ENCODE assay signal across 12 cellular contexts in the genomic region with DNA sequence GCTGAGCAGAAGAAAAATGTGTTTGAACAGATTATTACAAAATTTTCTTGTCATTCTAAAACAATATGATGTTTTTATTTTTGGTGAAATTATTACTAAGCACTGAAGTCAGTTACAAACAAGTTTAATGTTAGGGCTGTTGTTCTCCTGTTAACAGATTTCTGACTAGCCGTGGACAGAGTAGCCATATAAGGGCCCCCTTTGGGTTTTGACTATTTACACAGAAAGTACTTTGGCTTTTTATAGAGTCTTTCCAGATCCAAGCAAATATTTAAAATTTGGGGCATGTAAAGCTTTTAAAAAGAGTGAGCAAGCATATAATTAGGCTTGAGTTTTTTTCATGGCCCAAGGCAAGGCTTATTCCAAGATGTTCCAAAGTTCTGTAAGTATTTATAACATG.
DNase-seq lines count a peak whose midpoint lies in the region; ATAC-seq and TF ChIP-seq lines count a peak whose summit lies in the region.
"Had no signal": no experiment of that assay in that cellular context is flagged by ENCODE, and none has a peak within 500 bp of the region (broad histone marks: within the 10 kb centered on the region; RNA-seq: fewer than 3 reads in every experiment).

No MANE protein-coding gene starts in this region.

- H3K27me3 Mint-ChIP-seq in GM23338 (ENCODE audit: insufficient read depth, low read depth, poor library complexity) (no peaks in the 10 kb centered on the region), mesothelial cell of epicardium (ENCODE audit: low read depth) (no peaks in the 10 kb centered on the region)
- H3K27me3 Mint-ChIP-seq: IgD-negative memory B cell had no signal

- ATAC-seq in GM23338: no peak
- ATAC-seq: CD8-positive, alpha-beta T cell had no signal

- H3K9ac ChIP-seq in SK-N-MC (ENCODE audit: insufficient read length): peak overlapping the region; percentile 4
- H3K9ac ChIP-seq: GM23248 had no signal

- no peak overlapping the region for H3K4me2 ChIP-seq in GM23338

- H4K20me1 ChIP-seq in GM23338 (replicated peaks; ENCODE audit: insufficient read depth): no peaks in the 10 kb centered on the region

- H3K27ac ChIP-seq in 22Rv1: peak overlapping the region; percentile 70
- no peak overlapping the region for H3K27ac ChIP-seq in GM23338 (ENCODE audit: low read depth)
- peak overlapping the region; percentile 84 for H3K27ac ChIP-seq in SK-N-MC
- no peak overlapping the region for H3K27ac ChIP-seq in tibial nerve
- H3K27ac ChIP-seq: GM23248 had no signal

- H3K36me3 Mint-ChIP-seq in GM23338 (ENCODE audit: low read depth): no peaks in the 10 kb centered on the region
- H3K36me3 Mint-ChIP-seq in mesothelial cell of epicardium: no peaks in the 10 kb centered on the region
- H3K36me3 Mint-ChIP-seq: CD14-positive monocyte; CD8-positive, alpha-beta T cell; IgD-negative memory B cell had no signal

- H3K4me3 Mint-ChIP-seq in GM23338 (no peak overlapping the region), mesothelial cell of epicardium (no peak overlapping the region)
- H3K4me3 Mint-ChIP-seq: CD14-positive monocyte; CD8-positive, alpha-beta T cell; IgD-negative memory B cell had no signal

- no peak for TF ChIP-seq EP300 in tibial nerve (IDR thresholded peaks at IDR 0.05)

- DNase-seq in GM23338 (ENCODE audit: low spot score) (no peak), SK-N-MC (ENCODE audit: low read depth, low spot score) (peak; percentile 48), mesothelial cell of epicardium (ENCODE audit: low spot score in 2 of 2, unreplicated experiment in 2 of 2) (no peak), tibial nerve (ENCODE audit: low spot score in 2 of 2) (no peak), NOMO-1 (lab: John Stamatoyannopoulos, UW; ENCODE audit: unreplicated experiment in 2 of 2) (no peak)
- DNase-seq: CD8-positive, alpha-beta T cell; GM23248; H7 had no signal

- H3F3A ChIP-seq in GM23338 (replicated peaks; ENCODE audit: low read depth): no peaks in the 10 kb centered on the region

- H2AFZ ChIP-seq in GM23338: no peak overlapping the region
- H2AFZ ChIP-seq: GM23248 had no signal

- no peaks in the 10 kb centered on the region for H3K79me2 ChIP-seq in GM23338 (replicated peaks; ENCODE audit: insufficient read depth)

- H3K27me3 ChIP-seq in GM23338 (ENCODE audit: insufficient read depth) (no peaks in the 10 kb centered on the region), tibial nerve (no peaks in the 10 kb centered on the region)

- H3K9me2 ChIP-seq in GM23338 (ENCODE audit: insufficient read depth): peaks cover 5% of the 10 kb centered on the region; the same call in 1 of the 2 replicates

- H3K9me3 Mint-ChIP-seq in GM23338 (no peaks in the 10 kb centered on the region), mesothelial cell of epicardium (no peaks in the 10 kb centered on the region)
- H3K9me3 Mint-ChIP-seq: CD8-positive, alpha-beta T cell; IgD-negative memory B cell had no signal

- H3K4me1 ChIP-seq in GM23338 (ENCODE audit: insufficient read depth) (peaks cover 34% of the 10 kb centered on the region), tibial nerve (no peaks in the 10 kb centered on the region)

- no peaks in the 10 kb centered on the region for H3K9me3 ChIP-seq in SK-N-MC (ENCODE audit: low read depth, low read length)
- H3K9me3 ChIP-seq in tibial nerve: no peaks in the 10 kb centered on the region
- H3K9me3 ChIP-seq: Caco-2 had no signal

- H3K4me1 Mint-ChIP-seq in GM23338: peaks cover 33% of the 10 kb centered on the region
- peaks cover 53% of the 10 kb centered on the region for H3K4me1 Mint-ChIP-seq in mesothelial cell of epicardium
- H3K4me1 Mint-ChIP-seq: CD14-positive monocyte, IgD-negative memory B cell had no signal

- WGBS in tibial nerve, 2 donors: 67 to 75% methylated on average over 1 of the region's 1 CpG

- TF ChIP-seq CTCF in 22Rv1 (IDR thresholded peaks at IDR 0.05) (no peak), GM23338 (conservative IDR thresholded peaks at IDR 0.05; ENCODE audit: low read depth in 2 of 2) (no peak), mesothelial cell of epicardium (IDR thresholded peaks at IDR 0.05; ENCODE audit: unreplicated experiment) (no peak), tibial nerve (IDR thresholded peaks at IDR 0.05) (no peak)

- H3K36me3 ChIP-seq in GM23338 (ENCODE audit: insufficient read depth) (no peaks in the 10 kb centered on the region), SK-N-MC (ENCODE audit: insufficient read depth, low read length) (no peaks in the 10 kb centered on the region), tibial nerve (no peaks in the 10 kb centered on the region)

- H3K4me3 ChIP-seq in GM23338: no peak overlapping the region
- H3K4me3 ChIP-seq in SK-N-MC: peak overlapping the region; percentile 42
- no peak overlapping the region for H3K4me3 ChIP-seq in tibial nerve
- H3K4me3 ChIP-seq: GM23248 had no signal

- no peak for TF ChIP-seq POLR2A in tibial nerve (IDR thresholded peaks at IDR 0.05)

- H3K27ac Mint-ChIP-seq in GM23338 (0 out of 2 replicates have a peak overlapping the region, but pooled peaks have one; percentile 56), mesothelial cell of epicardium (peak overlapping the region; percentile 31)
- H3K27ac Mint-ChIP-seq: CD14-positive monocyte; CD8-positive, alpha-beta T cell; IgD-negative memory B cell had no signal

TF ChIP-seq in GM23338, 12 proteins besides CTCF, POLR2A, EP300 and RAD21 (continues in another document):
- TF ChIP-seq NANOG (IDR thresholded peaks at IDR 0.05; ENCODE audit: borderline replicate concordance) (no peak), CREB1 (CRISPR knock-in tag; IDR thresholded peaks at IDR 0.05; ENCODE audit: low read depth) (no peak), ZNF331 (CRISPR knock-in tag; IDR thresholded peaks at IDR 0.05; ENCODE audit: low read depth) (no peak), POLR2AphosphoS5 (IDR thresholded peaks at IDR 0.05; ENCODE audit: low read depth) (no peak), EZH2 (IDR thresholded peaks at IDR 0.05; ENCODE audit: low read depth, unreplicated experiment) (no peak), ZNF462 (CRISPR knock-in tag; IDR thresholded peaks at IDR 0.05) (no peak)

Comparison
In these comparisons a context has a peak if more than half of its experiments do, and no peak if none do; other contexts are left out.
1. H3K27ac ChIP-seq: peak in 22Rv1 (single experiment) and SK-N-MC (single experiment); none in GM23338 (single experiment) and tibial nerve (0 of 4).